27 cellular contexts compared by ENCODE assay signal in genomic region chr3:185986201-185986600, GRCh38. TPM values are rescaled to one million over a fixed set of nuclear protein-coding genes. Genes with fewer than 3 reads are reported as not detected.
DNase-seq lines count a peak whose midpoint lies in the region; ATAC-seq lines count a peak whose summit lies in the region.
"Had no signal": no experiment of that assay in that cellular context is flagged by ENCODE, and none has a peak within 500 bp of the region (broad histone marks: within the 10 kb centered on the region; RNA-seq: fewer than 3 reads in every experiment).

No MANE protein-coding gene starts in this region.

- no peak overlapping the region for H3K4ac ChIP-seq in mesenchymal stem cell (ENCODE audit: low read depth in 1 of 2, low read length in 2 of 2)

- H3K27me3 ChIP-seq in GM23248 (replicated peaks; ENCODE audit: insufficient read depth), result 0 out of 2 replicates have a peak, but pooled peaks cover 4% of the 10 kb centered on the region
- peaks cover 3 to 4% of the 10 kb centered on the region in 2 experiments for H3K27me3 ChIP-seq in mesenchymal stem cell (ENCODE audit: control insufficient read depth in 1 of 2, insufficient read depth in 1 of 2, low read length in 2 of 2)
- H3K27me3 ChIP-seq: colonic mucosa, thyroid gland had no signal

- H2BK15ac ChIP-seq in mesenchymal stem cell (ENCODE audit: low read depth, poor library complexity, severe bottlenecking), result peak overlapping the region; percentile 12

- H2AFZ ChIP-seq in GM23248, result peak overlapping the region; percentile 89
- no peak overlapping the region for H2AFZ ChIP-seq in mesenchymal stem cell (ENCODE audit: low read depth, low read length)

- 57 to 77% methylated on average over 17 of the region's 17 CpGs for WGBS in GM23248 (ENCODE audit: low coverage in 1 of 2, low lambda C conversion rate in 2 of 2, missing lambda C conversion rate in 2 of 2), 2 experiments
- 95% methylated on average over 17 of the region's 17 CpGs for WGBS in mesenchymal stem cell

- H4K91ac ChIP-seq in mesenchymal stem cell (ENCODE audit: low read length), result no peak overlapping the region

- intact Hi-C loops in activated CD4-positive, alpha-beta T cell treated with anti-CD3 and anti-CD28 coated beads for 36 hours (cut with DNase I, micrococcal nuclease), result no loop called here

- no peaks in the 10 kb centered on the region for H3F3A ChIP-seq in GM23248 (ENCODE audit: insufficient read depth)

- no peak overlapping the region for H3K18ac ChIP-seq in mesenchymal stem cell (ENCODE audit: low read depth in 1 of 2, low read length in 2 of 2)

- H3K79me2 ChIP-seq in GM23248 (ENCODE audit: insufficient read depth), result no peaks in the 10 kb centered on the region

- peaks cover 3% of the 10 kb centered on the region for H3K4me1 Mint-ChIP-seq in activated CD4-positive, alpha-beta T cell treated with anti-CD3 and anti-CD28 coated beads for 36 hours

- H4K8ac ChIP-seq in mesenchymal stem cell (ENCODE audit: low read length), result no peak overlapping the region

- no peak overlapping the region for H2BK120ac ChIP-seq in mesenchymal stem cell (ENCODE audit: low read depth, low read length)

- H3K4me1 ChIP-seq in GM23248 (ENCODE audit: insufficient read depth) (no peaks in the 10 kb centered on the region), mesenchymal stem cell (ENCODE audit: control insufficient read depth, insufficient read depth, low read depth, low read length) (no peaks in the 10 kb centered on the region)
- H3K4me1 ChIP-seq: colonic mucosa had no signal

- H3K4me3 ChIP-seq in GM23248 (peak overlapping the region; percentile 69), mesenchymal stem cell (ENCODE audit: insufficient read depth in 1 of 2, low read depth in 1 of 2, low read length in 2 of 2) (no peak overlapping the region)
- H3K4me3 ChIP-seq: colonic mucosa, thyroid gland had no signal

- H3K9me3 Mint-ChIP-seq in activated CD4-positive, alpha-beta T cell treated with anti-CD3 and anti-CD28 coated beads for 36 hours (ENCODE audit: low read depth), result no peaks in the 10 kb centered on the region
- H3K9me3 Mint-ChIP-seq: activated naive CD4-positive, alpha-beta T cell treated with anti-CD3 and anti-CD28 coated beads, Interleukin-2, amount 50 U/mL, for 72 hours; activated T-helper 2 cell treated with anti-CD3 and anti-CD28 coated beads, Interferon-gamma antibody, Interleukin-2, Interleukin-4, amounts not matched to agents 10 μg/mL and 5 μg/mL and 100 μg/mL, durations not matched to agents 14 hours and 24 hours and 36 hours; stimulated activated naive CD8-positive, alpha-beta T cell treated with anti-CD3 and anti-CD28 coated beads, Interleukin-15, amount 100 ng/mL, for 72 hours had no signal

- H3K9me3 ChIP-seq in GM23248 (ENCODE audit: low read depth) (no peaks in the 10 kb centered on the region), mesenchymal stem cell (ENCODE audit: control insufficient read depth, low read length) (no peaks in the 10 kb centered on the region)
- H3K9me3 ChIP-seq: colonic mucosa, thyroid gland had no signal

- H2BK5ac ChIP-seq in mesenchymal stem cell (ENCODE audit: low read depth, low read length, poor library complexity, severe bottlenecking), result no peak overlapping the region

- POLR2A ChIA-PET in activated CD4-positive, alpha-beta T cell treated with anti-CD3 and anti-CD28 coated beads for 36 hours (lab: Charles Lee), result no interaction called here

- H3K9ac ChIP-seq in GM23248 (peak overlapping the region; percentile 34), mesenchymal stem cell (ENCODE audit: low read length) (no peak overlapping the region)

- H3K23ac ChIP-seq in mesenchymal stem cell (ENCODE audit: low read length in 2 of 2), result no peak overlapping the region

- peak overlapping the region in 1 of 2 experiments; percentile 96 for H3K14ac ChIP-seq in mesenchymal stem cell (ENCODE audit: low read length in 2 of 2)

- H2BK12ac ChIP-seq in mesenchymal stem cell (ENCODE audit: low read length in 2 of 2), result no peak overlapping the region

- DNase-seq in activated CD4-positive, alpha-beta T cell treated with anti-CD3 and anti-CD28 coated beads for 36 hours, result peak; percentile 21
- DNase-seq in activated CD4-positive, alpha-beta T cell treated with anti-CD3 and anti-CD28 coated beads, Interleukin-2, amount 50 U/mL, for 48 hours, result no peak
- DNase-seq in GM23248 (peak; percentile 73), SHP77 treated with DMSO at 0.1 percent for 48 hours (lab: John Stamatoyannopoulos, UW) (peak; percentile 35), mesenchymal stem cell (no peak), DMS153 (lab: John Stamatoyannopoulos, UW) (no peak), HuH-7 (ENCODE audit: low spot score) (no peak), hepatic stellate cell (ENCODE audit: low spot score) (no peak)
- DNase-seq: 8988T; activated CD4-positive, alpha-beta T cell treated with anti-CD3 and anti-CD28 coated beads, Interleukin-2, amount 50 U/mL, for 1 hour; aorta; colonic mucosa; COR-L47; DND-41; effector memory CD4-positive, alpha-beta T cell; erythroblast; Kasumi-1; NCI-H1048; NCI-H1694 treated with DMSO at 0.1 percent for 48 hours; nucleus accumbens; stimulated activated naive CD8-positive, alpha-beta T cell treated with anti-CD3 and anti-CD28 coated beads, Interleukin-15, amount 100 ng/mL, for 72 hours; T1000; WERI-Rb-1 had no signal

- CTCF ChIA-PET in activated CD4-positive, alpha-beta T cell treated with anti-CD3 and anti-CD28 coated beads for 36 hours (lab: Charles Lee), result interaction anchor here (1.3 kb wide), 1 partner anchor 554 kb away, joined by 4 read pairs; no protein-coding TSS in a partner anchor

- in situ Hi-C loops in GM23248 (cut with MboI), result loop anchor here (10.0 to 25.0 kb wide), 3 partner anchors 269 to 826 kb away; partner anchors contain the start of genes CRYGS and RFC4

- no peaks in the 10 kb centered on the region for H4K20me1 ChIP-seq in GM23248 (ENCODE audit: insufficient read depth)

- no peak overlapping the region for H3K4me3 Mint-ChIP-seq in activated CD4-positive, alpha-beta T cell treated with anti-CD3 and anti-CD28 coated beads for 36 hours

- H3K36me3 ChIP-seq in GM23248 (ENCODE audit: low read depth), result no peaks in the 10 kb centered on the region
- no peaks in the 10 kb centered on the region for H3K36me3 ChIP-seq in mesenchymal stem cell (ENCODE audit: control insufficient read depth in 1 of 2, insufficient read depth in 2 of 2, low read depth in 1 of 2, low read length in 2 of 2)
- H3K36me3 ChIP-seq: colonic mucosa, thyroid gland, WERI-Rb-1 had no signal

- no peaks in the 10 kb centered on the region for H3K79me1 ChIP-seq in mesenchymal stem cell (replicated peaks; ENCODE audit: low read length, poor library complexity, severe bottlenecking)

- no peak overlapping the region for H2AK5ac ChIP-seq in mesenchymal stem cell (ENCODE audit: low read length, severe bottlenecking)

- peaks cover 7% of the 10 kb centered on the region for H3K27me3 Mint-ChIP-seq in activated CD4-positive, alpha-beta T cell treated with anti-CD3 and anti-CD28 coated beads for 36 hours

- no peaks in the 10 kb centered on the region for H3K9me2 ChIP-seq in GM23248 (ENCODE audit: insufficient read depth)

- H3K27ac Mint-ChIP-seq in activated CD4-positive, alpha-beta T cell treated with anti-CD3 and anti-CD28 coated beads for 36 hours, result no peak overlapping the region
- H3K27ac Mint-ChIP-seq: activated naive CD4-positive, alpha-beta T cell treated with anti-CD3 and anti-CD28 coated beads, Interleukin-2, amount 50 U/mL, for 72 hours; activated T-helper 2 cell treated with anti-CD3 and anti-CD28 coated beads, Interferon-gamma antibody, Interleukin-2, Interleukin-4, amounts not matched to agents 10 μg/mL and 5 μg/mL and 100 μg/mL, durations not matched to agents 14 hours and 24 hours and 36 hours had no signal

- ATAC-seq in activated CD4-positive, alpha-beta T cell treated with anti-CD3 and anti-CD28 coated beads for 36 hours, result no peak
- ATAC-seq: activated naive CD4-positive, alpha-beta T cell treated with anti-CD3 and anti-CD28 coated beads, Interleukin-2, amount 50 U/mL, for 72 hours; Panc1; stimulated activated naive CD8-positive, alpha-beta T cell treated with anti-CD3 and anti-CD28 coated beads, Interleukin-15, amount 100 ng/mL, for 72 hours had no signal

- H3K27ac ChIP-seq in GM23248 (0 out of 2 replicates have a peak overlapping the region, but pooled peaks have one; percentile 16), mesenchymal stem cell (ENCODE audit: low read length, poor library complexity, severe bottlenecking) (no peak overlapping the region)
- H3K27ac ChIP-seq: colonic mucosa, thyroid gland, WERI-Rb-1 had no signal

- H3K4me2 ChIP-seq in GM23248 (ENCODE audit: unreplicated experiment) (peak overlapping the region; percentile 77), mesenchymal stem cell (ENCODE audit: low read length, poor library complexity, severe bottlenecking) (no peak overlapping the region)

- H3K36me3 Mint-ChIP-seq in activated CD4-positive, alpha-beta T cell treated with anti-CD3 and anti-CD28 coated beads for 36 hours (ENCODE audit: low read depth), result no peaks in the 10 kb centered on the region
- H3K36me3 Mint-ChIP-seq: activated naive CD4-positive, alpha-beta T cell treated with anti-CD3 and anti-CD28 coated beads, Interleukin-2, amount 50 U/mL, for 72 hours had no signal

RNA-seq across cellular contexts. Expression of gene TRA2B, which starts 48.4 kb away (rescaled TPM):
- 100 to 1,000 TPM; 228 to 344 TPM for total RNA-seq in activated CD4-positive, alpha-beta T cell treated with anti-CD3 and anti-CD28 coated beads for 36 hours
- total RNA-seq in GM23248 (2014; rRNA removed; shearing (Covaris generic)), result 138 and 183 TPM in 2 replicates
- 111 and 112 TPM in 2 replicates for polyA plus RNA-seq in GM23248 (2016; fragmentation: Nextera tagmentation; extraction: Ambion mirVana)
- 130 TPM for polyA plus RNA-seq in mesenchymal stem cell (2013, experiment 1 of 2)
- 133 TPM for polyA plus RNA-seq in mesenchymal stem cell (2013, experiment 2 of 2)

Comparison
In these comparisons a context has a peak if more than half of its experiments do, and no peak if none do; other contexts are left out.
1. DNase-seq: peak in activated CD4-positive, alpha-beta T cell treated with anti-CD3 and anti-CD28 coated beads for 36 hours (single experiment), GM23248 (single experiment) and SHP77 treated with DMSO at 0.1 percent for 48 hours (single experiment); none in activated CD4-positive, alpha-beta T cell treated with anti-CD3 and anti-CD28 coated beads, Interleukin-2, amount 50 U/mL, for 48 hours (0 of 2), mesenchymal stem cell (single experiment), DMS153 (single experiment), HuH-7 (single experiment) and hepatic stellate cell (single experiment).